ENCODE assay signal across 8 cellular contexts in the genomic region with DNA sequence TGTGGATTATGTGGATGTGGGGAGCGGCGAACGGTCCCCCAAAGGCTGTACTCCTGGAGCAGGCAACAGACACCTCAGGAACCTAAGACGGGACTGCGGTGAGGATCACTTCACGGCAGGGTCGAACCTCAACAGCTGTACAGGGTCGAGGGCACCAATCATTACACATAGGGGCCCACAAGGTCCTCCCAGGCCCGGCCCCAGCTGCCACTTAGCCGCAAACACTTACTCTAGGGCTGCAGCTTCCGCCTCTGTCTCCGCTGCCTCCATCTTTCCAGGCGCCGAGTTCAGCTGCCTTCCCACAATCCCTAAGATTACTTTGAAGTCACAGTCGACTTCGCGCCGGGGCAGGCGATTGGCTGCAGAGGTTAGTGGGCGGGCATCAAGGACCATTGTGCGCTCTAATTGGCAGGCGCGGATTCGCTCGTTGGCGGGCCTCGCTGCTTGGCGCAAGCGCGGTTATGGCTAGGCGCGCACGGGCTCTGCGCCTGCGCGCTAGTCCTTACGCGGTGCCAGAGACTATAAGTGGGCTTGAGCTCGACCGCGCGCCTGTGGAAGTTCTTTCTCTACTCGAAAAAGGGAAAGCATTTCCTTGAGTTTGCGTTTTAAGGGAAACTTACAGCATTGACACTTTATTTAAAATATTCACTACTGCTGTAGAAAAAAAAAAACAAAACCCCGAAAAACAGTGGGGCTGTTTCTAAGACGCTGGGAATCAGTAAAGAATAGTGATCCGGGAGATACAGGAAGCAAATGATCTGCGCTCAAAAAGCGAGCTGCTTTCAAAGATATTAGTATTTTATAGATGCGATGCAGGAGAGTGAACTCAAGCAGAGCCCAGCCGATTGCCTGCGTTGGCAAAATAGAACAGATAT. TPM values are rescaled to one million over a fixed set of nuclear protein-coding genes. Genes with fewer than 3 reads are reported as not detected.
DNase-seq lines count a peak whose midpoint lies in the region; ATAC-seq, FAIRE-seq and TF ChIP-seq lines count a peak whose summit lies in the region.

A gene with protein sequence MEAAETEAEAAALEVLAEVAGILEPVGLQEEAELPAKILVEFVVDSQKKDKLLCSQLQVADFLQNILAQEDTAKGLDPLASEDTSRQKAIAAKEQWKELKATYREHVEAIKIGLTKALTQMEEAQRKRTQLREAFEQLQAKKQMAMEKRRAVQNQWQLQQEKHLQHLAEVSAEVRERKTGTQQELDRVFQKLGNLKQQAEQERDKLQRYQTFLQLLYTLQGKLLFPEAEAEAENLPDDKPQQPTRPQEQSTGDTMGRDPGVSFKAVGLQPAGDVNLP (minus strand): TSS at position 293 of the 875 bp plus-strand sequence. CDS start 23 bp downstream, at position 270.

- TF ChIP-seq EP300 in transverse colon (IDR thresholded peaks at IDR 0.05; ENCODE audit: low read depth) = no peak

- no peaks in the 10 kb centered on the region for H3K79me2 ChIP-seq in parathyroid adenoma

- peak; percentile 99 for ATAC-seq in HG02798 (IDR thresholded peaks at IDR 0.05; ENCODE audit: poor library complexity, unreplicated experiment)

- TF ChIP-seq POLR2A in GM12891 (IDR thresholded peaks at IDR 0.05; ENCODE audit: low read depth, low read length) (peak; percentile 74), transverse colon (IDR thresholded peaks at IDR 0.05) (peak; percentile 51)

- H3K36me3 ChIP-seq in cardiac muscle cell (no peaks in the 10 kb centered on the region), parathyroid adenoma (ENCODE audit: control insufficient read depth, insufficient read depth, low read length) (no peaks in the 10 kb centered on the region), transverse colon (no peaks in the 10 kb centered on the region)

- in situ Hi-C loops in transverse colon (cut with MboI; ENCODE audit: low pct_ligation_motif_present in 1 of 4, low pct_unique_long_range_greater_than_20kb in 1 of 4, low sequenced_read_pairs in 3 of 4) = no loop called here

- no peaks in the 10 kb centered on the region for H3K9me3 ChIP-seq in cardiac muscle cell (ENCODE audit: low read depth)
- no peaks in the 10 kb centered on the region for H3K9me3 ChIP-seq in parathyroid adenoma (ENCODE audit: control insufficient read depth, low read length)
- no peaks in the 10 kb centered on the region for H3K9me3 ChIP-seq in transverse colon

- H3K4me3 ChIP-seq in cardiac muscle cell = peak within 1 kb of the TSS; percentile 73
- peak within 1 kb of the TSS; percentile 84 for H3K4me3 ChIP-seq in parathyroid adenoma (ENCODE audit: low read depth, low read length)
- peak within 1 kb of the TSS; percentile 58 to 84 (median 63) for H3K4me3 ChIP-seq in transverse colon

- peak within 1 kb of the TSS; percentile 82 for H3K4me2 ChIP-seq in parathyroid adenoma (ENCODE audit: low read length)

- TF ChIP-seq CTCF in cardiac muscle cell (IDR thresholded peaks at IDR 0.05; ENCODE audit: low read depth, low read length) = no peak
- no peak for TF ChIP-seq CTCF in parathyroid adenoma (IDR thresholded peaks at IDR 0.05)
- no peak for TF ChIP-seq CTCF in transverse colon (IDR thresholded peaks at IDR 0.05)

- FAIRE-seq in GM12891 (lab: Jason Lieb, UNC) = peak; percentile 99

- H2AFZ ChIP-seq in parathyroid adenoma = peak within 1 kb of the TSS; percentile 74

- DNase-seq in GM12891 (ENCODE audit: insufficient read length, low spot score) (peak; percentile 59), NCI-H1417 treated with DMSO at 0.1 percent for 48 hours (lab: John Stamatoyannopoulos, UW) (peak; percentile 71), SW480 (ENCODE audit: low spot score) (peak; percentile 96), cardiac muscle cell (ENCODE audit: low read depth in 1 of 2, low spot score in 1 of 2) (peak; percentile 98), transverse colon (peak; percentile 96)
- peak; percentile 82 for DNase-seq in activated naive CD8-positive, alpha-beta T cell treated with anti-CD3 and anti-CD28 coated beads, Interleukin-2, amount 50 U/mL, for 16 hours (ENCODE audit: low read depth, low spot score)

- H3K27ac ChIP-seq in cardiac muscle cell (peak within 1 kb of the TSS; percentile 84), parathyroid adenoma (peak within 1 kb of the TSS; percentile 40), transverse colon (peak within 1 kb of the TSS; percentile 60 to 79 (median 70))

- intact Hi-C loops in transverse colon (cut with DNase I; ENCODE audit: low total_unique reads) = no loop called here

- no peak within 1 kb of the TSS for H3K9ac ChIP-seq in parathyroid adenoma

- H3K4me1 ChIP-seq in cardiac muscle cell (ENCODE audit: low read depth) (peaks cover 5% of the 10 kb centered on the region), parathyroid adenoma (no peaks in the 10 kb centered on the region), transverse colon (peaks cover 0 to 16% (median 11%) of the 10 kb centered on the region in 4 donors)

- WGBS in transverse colon (ENCODE audit: low coverage in 1 of 2), 2 donors = 0% methylated on average over 14 to 52 of the region's 52 CpGs

- no peaks in the 10 kb centered on the region for H3K27me3 ChIP-seq in cardiac muscle cell
- H3K27me3 ChIP-seq in parathyroid adenoma (ENCODE audit: control insufficient read depth, insufficient read depth, low read length) = no peaks in the 10 kb centered on the region
- H3K27me3 ChIP-seq in transverse colon = no peaks in the 10 kb centered on the region

TF ChIP-seq in GM12891, 5 proteins besides CTCF, POLR2A, EP300 and RAD21:
- no peak for TF ChIP-seq PAX5 (IDR thresholded peaks at IDR 0.05; ENCODE audit: insufficient read depth, low read length, severe bottlenecking)
- peak; percentile 28; the same call in 1 of the 2 replicates for TF ChIP-seq POU2F2 (IDR thresholded peaks at IDR 0.05; ENCODE audit: low read depth, low read length)
- TF ChIP-seq TAF1 (IDR thresholded peaks at IDR 0.05; ENCODE audit: low read depth, low read length) = no peak
- no peak for TF ChIP-seq SPI1 (IDR thresholded peaks at IDR 0.05; ENCODE audit: low read depth, low read length)
- peak; percentile 62; the same call in 1 of the 2 replicates for TF ChIP-seq POLR2AphosphoS5 (IDR thresholded peaks at IDR 0.05; ENCODE audit: low read depth, low read length)

RNA-seq across cellular contexts. Expression of the gene that starts here (rescaled TPM):
- 79.3 TPM for polyA plus RNA-seq in GM12891 (2012; ENCODE audit: low read depth, missing spikeins)
- total RNA-seq in cardiac muscle cell (32.8 and 33.0 TPM in 2 replicates), transverse colon (10 to 100 TPM in 1 of 4 donors, 1 to 10 TPM in 3; 5.2 to 21.9 (median 6.9) TPM)
- 51.1 and 60.6 TPM in 2 replicates for polyA plus RNA-seq in cardiac muscle cell

Comparison
In these comparisons a context has a peak if more than half of its experiments do, and no peak if none do; other contexts are left out.
1. Peak in every context shown above with its lines: DNase-seq, ATAC-seq, H3K4me3 ChIP-seq and H3K27ac ChIP-seq.